ENCODE assay signal across 15 cellular contexts in the genomic region with DNA sequence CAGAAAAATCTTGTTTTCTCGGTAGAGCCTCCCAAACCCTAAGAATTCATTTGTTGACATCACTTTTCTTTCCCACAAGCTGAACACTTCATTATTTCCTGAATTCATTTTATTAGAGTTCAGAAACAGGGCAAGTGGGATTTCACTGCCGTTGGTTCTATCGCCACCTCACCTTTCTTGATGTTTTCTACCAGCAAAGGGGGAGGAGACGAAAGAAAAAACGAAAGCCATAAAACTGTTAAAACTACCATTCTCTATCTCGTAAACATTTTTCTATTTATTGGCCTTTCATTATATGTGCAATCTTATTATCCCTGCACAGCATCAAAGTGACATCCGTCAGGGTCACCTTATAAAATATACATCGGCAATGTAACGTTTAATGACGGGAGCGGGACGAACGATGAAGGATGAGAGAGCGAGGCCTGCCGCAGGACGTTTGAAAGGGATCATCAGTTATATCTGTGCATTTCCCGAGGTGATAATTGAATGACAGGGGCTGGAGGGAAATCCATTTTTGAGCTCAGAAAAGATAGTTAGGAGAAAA. TPM values are rescaled to one million over a fixed set of nuclear protein-coding genes. Genes with fewer than 3 reads are reported as not detected.
DNase-seq lines count a peak whose midpoint lies in the region; ATAC-seq and TF ChIP-seq lines count a peak whose summit lies in the region.
"Had no signal": no experiment of that assay in that cellular context is flagged by ENCODE, and none has a peak within 500 bp of the region (broad histone marks: within the 10 kb centered on the region; RNA-seq: fewer than 3 reads in every experiment).

No MANE protein-coding gene starts in this region.

- intact Hi-C loops in CD4-positive, alpha-beta T cell (cut with DNase I, micrococcal nuclease): no loop called here
- intact Hi-C loops in gastrocnemius medialis (cut with DNase I; ENCODE audit: low total_unique reads): loop anchor here (10.0 kb wide), 1 partner anchor 437 kb away; a partner anchor contains a TSS
- intact Hi-C loops in activated CD8-positive, alpha-beta T cell treated with anti-CD3 and anti-CD28 coated beads for 36 hours (cut with micrococcal nuclease): no loop called here

- in situ Hi-C loops in gastrocnemius medialis (cut with MboI; ENCODE audit: low sequenced_read_pairs in 4 of 4): loop anchor here in 1 of 4 donors (5.0 kb wide), 1 partner anchor 40 kb away; no protein-coding TSS in a partner anchor

- peaks cover 49% of the 10 kb centered on the region for H3K36me3 Mint-ChIP-seq in CD4-positive, alpha-beta T cell (ENCODE audit: low read depth)
- H3K36me3 Mint-ChIP-seq in activated CD8-positive, alpha-beta T cell treated with anti-CD3 and anti-CD28 coated beads for 36 hours (ENCODE audit: low read depth): peaks cover 11% of the 10 kb centered on the region
- no peaks in the 10 kb centered on the region for H3K36me3 Mint-ChIP-seq in natural killer cell treated with Interleukin-12 subunit alpha and Interleukin-12 subunit beta and Interleukin-15 and Interleukin-18, amount 100 ng/mL, for 72 hours

- POLR2A ChIA-PET in CD4-positive, alpha-beta T cell (lab: Charles Lee): no interaction called here
- POLR2A ChIA-PET in activated CD8-positive, alpha-beta T cell treated with anti-CD3 and anti-CD28 coated beads for 36 hours (lab: Charles Lee): interaction anchor here (0.6 to 1.1 kb wide), 2 partner anchors 8 to 26 kb away, joined by 3 read pairs; no protein-coding TSS in a partner anchor

- TF ChIP-seq POLR2A in gastroesophageal sphincter (IDR thresholded peaks at IDR 0.05): no peak
- TF ChIP-seq POLR2A in gastrocnemius medialis (IDR thresholded peaks at IDR 0.05): no peak

- H3K36me3 ChIP-seq in gastroesophageal sphincter (no peaks in the 10 kb centered on the region), gastrocnemius medialis (no peaks in the 10 kb centered on the region)

- WGBS in gastroesophageal sphincter (ENCODE audit: low coverage in 1 of 2), 2 donors: 36 to 62% methylated on average over 16 to 17 of the region's 17 CpGs

- no peak for TF ChIP-seq CTCF in CD4-positive, alpha-beta T cell (IDR thresholded peaks at IDR 0.05)
- TF ChIP-seq CTCF in HL-60 (IDR thresholded peaks at IDR 0.05; ENCODE audit: insufficient read depth, low read length) (no peak), gastroesophageal sphincter (IDR thresholded peaks at IDR 0.05) (no peak), gastrocnemius medialis (IDR thresholded peaks at IDR 0.05 in 4 of 5, conservative IDR thresholded peaks at IDR 0.05 in 1 of 5) (no peak)
- no peak for TF ChIP-seq CTCF in activated CD8-positive, alpha-beta T cell treated with anti-CD3 and anti-CD28 coated beads for 36 hours (IDR thresholded peaks at IDR 0.05)

- H3K4me1 Mint-ChIP-seq in CD4-positive, alpha-beta T cell (ENCODE audit: low read depth): peaks cover 84% of the 10 kb centered on the region
- peaks cover 57% of the 10 kb centered on the region for H3K4me1 Mint-ChIP-seq in activated CD8-positive, alpha-beta T cell treated with anti-CD3 and anti-CD28 coated beads for 36 hours (ENCODE audit: low read depth)
- H3K4me1 Mint-ChIP-seq in natural killer cell treated with Interleukin-12 subunit alpha and Interleukin-12 subunit beta and Interleukin-15 and Interleukin-18, amount 100 ng/mL, for 72 hours (ENCODE audit: low read depth in 2 of 2): peaks cover 27 to 35% of the 10 kb centered on the region in 2 donors

- H3K9me3 ChIP-seq in CD4-positive, alpha-beta T cell (ENCODE audit: control insufficient read depth, low read length): no peaks in the 10 kb centered on the region
- H3K9me3 ChIP-seq in gastroesophageal sphincter: no peaks in the 10 kb centered on the region
- H3K9me3 ChIP-seq in gastrocnemius medialis: no peaks in the 10 kb centered on the region
- H3K9me3 ChIP-seq: Caco-2, esophagus squamous epithelium had no signal

- H3K27me3 ChIP-seq in CD4-positive, alpha-beta T cell (ENCODE audit: control insufficient read depth, insufficient read depth, low read length): no peaks in the 10 kb centered on the region
- H3K27me3 ChIP-seq in HL-60 (ENCODE audit: insufficient read depth, poor library complexity, severe bottlenecking) (no peaks in the 10 kb centered on the region), gastroesophageal sphincter (no peaks in the 10 kb centered on the region), gastrocnemius medialis (no peaks in the 10 kb centered on the region)
- H3K27me3 ChIP-seq: esophagus squamous epithelium had no signal

- H3K4me1 ChIP-seq in gastroesophageal sphincter: peaks cover 17 to 99% (median 65%) of the 10 kb centered on the region in 3 donors
- peaks cover 98 to 99% of the 10 kb centered on the region in 2 donors for H3K4me1 ChIP-seq in gastrocnemius medialis

- no peaks in the 10 kb centered on the region for H3K27me3 Mint-ChIP-seq in CD4-positive, alpha-beta T cell
- H3K27me3 Mint-ChIP-seq in activated CD8-positive, alpha-beta T cell treated with anti-CD3 and anti-CD28 coated beads for 36 hours: no peaks in the 10 kb centered on the region
- no peaks in the 10 kb centered on the region for H3K27me3 Mint-ChIP-seq in natural killer cell treated with Interleukin-12 subunit alpha and Interleukin-12 subunit beta and Interleukin-15 and Interleukin-18, amount 100 ng/mL, for 72 hours
- H3K27me3 Mint-ChIP-seq: activated CD4-positive, alpha-beta memory T cell treated with anti-CD3 and anti-CD28 coated beads, Interleukin-2, amount 10 ng/mL, durations not matched to agents 7 days and 5 days had no signal

- no peaks in the 10 kb centered on the region for H3K9me3 Mint-ChIP-seq in CD4-positive, alpha-beta T cell
- no peaks in the 10 kb centered on the region for H3K9me3 Mint-ChIP-seq in activated CD8-positive, alpha-beta T cell treated with anti-CD3 and anti-CD28 coated beads for 36 hours
- H3K9me3 Mint-ChIP-seq in natural killer cell treated with Interleukin-12 subunit alpha and Interleukin-12 subunit beta and Interleukin-15 and Interleukin-18, amount 100 ng/mL, for 72 hours: no peaks in the 10 kb centered on the region
- H3K9me3 Mint-ChIP-seq: activated CD4-positive, alpha-beta memory T cell treated with anti-CD3 and anti-CD28 coated beads, Interleukin-2, amount 10 ng/mL, durations not matched to agents 7 days and 5 days; activated T-cell treated with anti-CD3 and anti-CD28 coated beads, Interleukin-2, amount 50 U/mL, for 72 hours; neural crest cell had no signal

- H3K27ac Mint-ChIP-seq in CD4-positive, alpha-beta T cell: peak overlapping the region; percentile 83
- no peak overlapping the region for H3K27ac Mint-ChIP-seq in activated CD8-positive, alpha-beta T cell treated with anti-CD3 and anti-CD28 coated beads for 36 hours
- no peak overlapping the region for H3K27ac Mint-ChIP-seq in natural killer cell treated with Interleukin-12 subunit alpha and Interleukin-12 subunit beta and Interleukin-15 and Interleukin-18, amount 100 ng/mL, for 72 hours
- H3K27ac Mint-ChIP-seq: activated CD4-positive, alpha-beta memory T cell treated with anti-CD3 and anti-CD28 coated beads, Interleukin-2, amount 10 ng/mL, durations not matched to agents 7 days and 5 days had no signal

- H3K4me3 Mint-ChIP-seq in CD4-positive, alpha-beta T cell: no peak overlapping the region
- no peak overlapping the region for H3K4me3 Mint-ChIP-seq in activated CD8-positive, alpha-beta T cell treated with anti-CD3 and anti-CD28 coated beads for 36 hours
- no peak overlapping the region for H3K4me3 Mint-ChIP-seq in natural killer cell treated with Interleukin-12 subunit alpha and Interleukin-12 subunit beta and Interleukin-15 and Interleukin-18, amount 100 ng/mL, for 72 hours
- H3K4me3 Mint-ChIP-seq: activated CD4-positive, alpha-beta memory T cell treated with anti-CD3 and anti-CD28 coated beads, Interleukin-2, amount 10 ng/mL, durations not matched to agents 7 days and 5 days; activated T-cell treated with anti-CD3 and anti-CD28 coated beads, Interleukin-2, amount 50 U/mL, for 72 hours; neural crest cell had no signal

- CTCF ChIA-PET in CD4-positive, alpha-beta T cell (lab: Charles Lee): interaction anchor here (1.0 to 2.4 kb wide), 2 partner anchors 27 to 32 kb away, joined by 3 to 5 read pairs; no protein-coding TSS in a partner anchor
- CTCF ChIA-PET in activated CD8-positive, alpha-beta T cell treated with anti-CD3 and anti-CD28 coated beads for 36 hours (lab: Charles Lee): interaction anchor here (1.0 kb wide), 2 partner anchors 8 to 32 kb away, joined by 3 read pairs; no protein-coding TSS in a partner anchor

- no peak for ATAC-seq in CD4-positive, alpha-beta T cell (ENCODE audit: poor library complexity)
- ATAC-seq in gastroesophageal sphincter (no peak), gastrocnemius medialis (no peak)
- no peak for ATAC-seq in activated CD8-positive, alpha-beta T cell treated with anti-CD3 and anti-CD28 coated beads for 36 hours
- ATAC-seq in natural killer cell treated with Interleukin-12 subunit alpha and Interleukin-12 subunit beta and Interleukin-15 and Interleukin-18, amount 100 ng/mL, for 72 hours: no peak
- ATAC-seq: activated T-cell treated with anti-CD3 and anti-CD28 coated beads, Interleukin-2, amount 50 U/mL, for 72 hours had no signal

- H3K4me3 ChIP-seq in HL-60 (replicated peaks; ENCODE audit: insufficient read depth, low read length): no peak overlapping the region
- no peak overlapping the region for H3K4me3 ChIP-seq in gastroesophageal sphincter
- H3K4me3 ChIP-seq in gastrocnemius medialis: no peak overlapping the region
- H3K4me3 ChIP-seq: esophagus squamous epithelium, GM23248 had no signal

- no peak for TF ChIP-seq EP300 in gastroesophageal sphincter (IDR thresholded peaks at IDR 0.05)

- H3K27ac ChIP-seq in CD4-positive, alpha-beta T cell (ENCODE audit: low read depth, low read length): no peak overlapping the region
- H3K27ac ChIP-seq in HL-60 (replicated peaks) (peak overlapping the region; percentile 71; the same call in 1 of the 2 replicates), gastroesophageal sphincter (peak overlapping the region; percentile 88 to 94 (median 92)), gastrocnemius medialis (peak overlapping the region; percentile 90 to 95 (median 93))
- H3K27ac ChIP-seq: GM23248 had no signal

- no peak for DNase-seq in CD4-positive, alpha-beta T cell
- DNase-seq in HL-60 (ENCODE audit: low read depth in 1 of 2, low spot score in 1 of 2) (no peak), gastrocnemius medialis (no peak), NCI-H187 (lab: John Stamatoyannopoulos, UW) (no peak)
- no peak for DNase-seq in activated CD8-positive, alpha-beta T cell treated with anti-CD3 and anti-CD28 coated beads for 36 hours
- no peak for DNase-seq in natural killer cell treated with Interleukin-12 subunit alpha and Interleukin-12 subunit beta and Interleukin-15 and Interleukin-18, amount 100 ng/mL, for 72 hours (ENCODE audit: low spot score)
- DNase-seq: activated CD4-positive, alpha-beta memory T cell treated with anti-CD3 and anti-CD28 coated beads, Interleukin-2, amount 10 ng/mL, durations not matched to agents 7 days and 5 days; activated T-cell treated with anti-CD3 and anti-CD28 coated beads, Interleukin-2, amount 50 U/mL, for 72 hours; esophagus squamous epithelium; GM23248; NCI-H1930; stimulated activated naive CD4-positive, alpha-beta T cell treated with Interleukin-2 at 50 U/mL for 16 hours had no signal

RNA-seq across cellular contexts. Expression of a gene that starts 59.5 kb away (rescaled TPM):
- under 1 TPM; 0.88 to 0.98 TPM for total RNA-seq in CD4-positive, alpha-beta T cell
- 1 to 10 TPM; 5.8 to 9.8 (median 6.7) TPM for total RNA-seq in gastroesophageal sphincter
- 1 to 10 TPM in 1 of 4 donors, under 1 TPM in 3; 0.56 to 2.9 (median 0.68) TPM for total RNA-seq in gastrocnemius medialis
- under 1 TPM; 0.16 to 0.56 TPM for total RNA-seq in activated CD8-positive, alpha-beta T cell treated with anti-CD3 and anti-CD28 coated beads for 36 hours
- total RNA-seq in natural killer cell treated with Interleukin-12 subunit alpha and Interleukin-12 subunit beta and Interleukin-15 and Interleukin-18, amount 100 ng/mL, for 72 hours: under 1 TPM; 0.22 to 0.26 TPM
